Comparison of ENCODE assay signal across 11 cellular contexts in genomic region chr18:9849407-9849961, GRCh38. TPM values are rescaled to one million over a fixed set of nuclear protein-coding genes. Genes with fewer than 3 reads are reported as not detected.
A peak's percentile ranks its signal among the peaks of the same experiment; 100 is the strongest.
DNase-seq lines count a peak whose midpoint lies in the region; ATAC-seq and TF ChIP-seq lines count a peak whose summit lies in the region.
"Had no signal": no experiment of that assay in that cellular context is flagged by ENCODE, and none has a peak within 500 bp of the region (broad histone marks: within the 10 kb centered on the region; RNA-seq: fewer than 3 reads in every experiment).

No MANE protein-coding gene starts in this region.

- H3K4me3 ChIP-seq in lower lobe of right lung, result no peak overlapping the region
- peak overlapping the region in 1 of 4 donors; percentile 20 for H3K4me3 ChIP-seq in stomach
- H3K4me3 ChIP-seq in MG63, result no peak overlapping the region

- H3K4me1 Mint-ChIP-seq in activated B cell treated with CpG ODN at 0.5 μM for 24 hours, result peaks cover 3% of the 10 kb centered on the region
- H3K4me1 Mint-ChIP-seq: activated CD8-positive, alpha-beta memory T cell treated with anti-CD3 and anti-CD28 coated beads, Interleukin-2, amount 10 ng/mL, durations not matched to agents 7 days and 5 days had no signal

- H3K27me3 ChIP-seq in lower lobe of right lung (ENCODE audit: low read depth) (no peaks in the 10 kb centered on the region), stomach (no peaks in the 10 kb centered on the region), MG63 (no peaks in the 10 kb centered on the region)

- TF ChIP-seq POLR2A in stomach (IDR thresholded peaks at IDR 0.05), result no peak

- no peak for TF ChIP-seq CTCF in activated B cell treated with CpG ODN at 0.5 μM for 24 hours (IDR thresholded peaks at IDR 0.05)
- no peak for TF ChIP-seq CTCF in lower lobe of right lung (IDR thresholded peaks at IDR 0.05)
- no peak for TF ChIP-seq CTCF in stomach (IDR thresholded peaks at IDR 0.05)

- POLR2A ChIA-PET in activated B cell treated with CpG ODN at 0.5 μM for 24 hours (lab: Charles Lee), result no interaction called here

- H3K27me3 Mint-ChIP-seq in activated B cell treated with CpG ODN at 0.5 μM for 24 hours, result peaks cover 3% of the 10 kb centered on the region

- H3K4me3 Mint-ChIP-seq in activated B cell treated with CpG ODN at 0.5 μM for 24 hours, result no peak overlapping the region
- H3K4me3 Mint-ChIP-seq: activated CD8-positive, alpha-beta memory T cell treated with anti-CD3 and anti-CD28 coated beads, Interleukin-2, amount 10 ng/mL, durations not matched to agents 7 days and 5 days had no signal

- H3K4me1 ChIP-seq in lower lobe of right lung (peaks cover 76% of the 10 kb centered on the region), stomach (peaks cover 3 to 71% (median 36%) of the 10 kb centered on the region in 4 donors)

- no peak for TF ChIP-seq EP300 in stomach (IDR thresholded peaks at IDR 0.05)

- CTCF ChIA-PET in activated B cell treated with CpG ODN at 0.5 μM for 24 hours (lab: Charles Lee), result no interaction called here

- 25 to 58% (median 35%) methylated on average over 13 of the region's 13 CpGs for WGBS in stomach, 5 donors

- DNase-seq in Kasumi-1 (lab: John Stamatoyannopoulos, UW) (peak; percentile 84 to 89), activated B cell treated with CpG ODN at 0.5 μM for 24 hours (no peak), lower lobe of right lung (peak; percentile 83), stomach (peak; percentile 77), MG63 (no peak), NAMALWA (ENCODE audit: low spot score) (no peak)
- DNase-seq: activated CD8-positive, alpha-beta memory T cell treated with anti-CD3 and anti-CD28 coated beads, Interleukin-2, amount 10 ng/mL, durations not matched to agents 7 days and 5 days; NCI-H1092 treated with DMSO at 0.1 percent for 48 hours; occipital lobe; SHP77 treated with DMSO at 0.1 percent for 48 hours had no signal

- peaks cover 56% of the 10 kb centered on the region for H3K36me3 Mint-ChIP-seq in activated B cell treated with CpG ODN at 0.5 μM for 24 hours (ENCODE audit: low read depth)
- H3K36me3 Mint-ChIP-seq: activated CD8-positive, alpha-beta memory T cell treated with anti-CD3 and anti-CD28 coated beads, Interleukin-2, amount 10 ng/mL, durations not matched to agents 7 days and 5 days had no signal

- H3K36me3 ChIP-seq in lower lobe of right lung (peaks cover 10% of the 10 kb centered on the region), stomach (no peaks in the 10 kb centered on the region), MG63 (no peaks in the 10 kb centered on the region)

- no peaks in the 10 kb centered on the region for H3K9me3 ChIP-seq in lower lobe of right lung
- H3K9me3 ChIP-seq in stomach, result no peaks in the 10 kb centered on the region
- 0 out of 2 replicates have a peak, but pooled peaks cover 3% of the 10 kb centered on the region for H3K9me3 ChIP-seq in MG63

- peak overlapping the region; percentile 8 for H3K27ac Mint-ChIP-seq in activated B cell treated with CpG ODN at 0.5 μM for 24 hours
- H3K27ac Mint-ChIP-seq: activated CD8-positive, alpha-beta memory T cell treated with anti-CD3 and anti-CD28 coated beads, Interleukin-2, amount 10 ng/mL, durations not matched to agents 7 days and 5 days had no signal

- H3K27ac ChIP-seq in lower lobe of right lung, result peak overlapping the region; percentile 61
- H3K27ac ChIP-seq in stomach, result peak overlapping the region; percentile 43 to 80 (median 69)

- no peak for ATAC-seq in activated B cell treated with CpG ODN at 0.5 μM for 24 hours (ENCODE audit: low read depth)
- ATAC-seq in lower lobe of right lung, result peak; percentile 90 to 92
- ATAC-seq in HG02798 (IDR thresholded peaks at IDR 0.05; ENCODE audit: poor library complexity, unreplicated experiment), result no peak
- ATAC-seq: activated CD8-positive, alpha-beta memory T cell treated with anti-CD3 and anti-CD28 coated beads, Interleukin-2, amount 10 ng/mL, durations not matched to agents 7 days and 5 days had no signal

- no peaks in the 10 kb centered on the region for H3K9me3 Mint-ChIP-seq in activated B cell treated with CpG ODN at 0.5 μM for 24 hours

- intact Hi-C loops in activated B cell treated with CpG ODN at 0.5 μM for 24 hours (cut with micrococcal nuclease) (no loop called here), lower lobe of right lung (cut with DNase I) (no loop called here), stomach (cut with DNase I; ENCODE audit: low total_unique reads) (no loop called here)

RNA-seq across cellular contexts. Expression of gene TXNDC2, which starts 36.3 kb away (rescaled TPM):
- total RNA-seq in activated B cell treated with CpG ODN at 0.5 μM for 24 hours (0.13 and 0.54 TPM in 2 replicates), lower lobe of right lung (0.12 TPM), stomach (under 1 TPM in 1 of 5 donors, not detected in 4; 0.18 TPM)
- polyA plus RNA-seq in stomach, result not detected
- 0.33 TPM in 1 of 2 replicates, not detected in the other for total RNA-seq in MG63 (2014; rRNA removed; shearing (Covaris generic); ENCODE audit: low replicate concordance)
- total RNA-seq: activated CD8-positive, alpha-beta memory T cell treated with anti-CD3 and anti-CD28 coated beads, Interleukin-2, amount 10 ng/mL, durations not matched to agents 7 days and 5 days; occipital lobe had no signal

Comparison
In these comparisons a context has a peak if more than half of its experiments do, and no peak if none do; other contexts are left out.
1. DNase-seq: peak in Kasumi-1 (2 of 2), lower lobe of right lung (single experiment) and stomach (single experiment); none in activated B cell treated with CpG ODN at 0.5 μM for 24 hours (single experiment), MG63 (single experiment) and NAMALWA (single experiment).
2. ATAC-seq: peak in lower lobe of right lung (2 of 2); none in activated B cell treated with CpG ODN at 0.5 μM for 24 hours (single experiment) and HG02798 (single experiment).